Comparison of ENCODE assay signal across 8 cellular contexts in the genomic region with DNA sequence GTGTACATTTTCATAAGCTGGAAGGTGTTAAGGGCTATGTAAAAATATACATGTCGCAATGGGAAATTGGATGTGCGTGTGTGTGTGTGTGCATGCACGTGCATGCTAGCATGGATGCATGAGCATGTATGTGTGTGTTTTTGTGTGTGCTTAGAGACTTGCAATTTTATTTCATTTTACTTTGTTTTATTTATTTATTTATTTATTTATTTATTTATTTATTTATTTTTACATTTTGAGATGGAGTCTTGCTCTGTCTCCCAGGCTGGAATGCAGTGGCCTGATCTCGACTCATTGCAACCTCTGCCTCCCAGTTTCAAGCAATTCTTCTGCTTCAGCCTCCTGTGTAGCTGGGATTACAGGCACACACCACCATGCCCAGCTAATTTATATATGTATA. TPM values are rescaled to one million over a fixed set of nuclear protein-coding genes. Genes with fewer than 3 reads are reported as not detected.
"Had no signal": no experiment of that assay in that cellular context is flagged by ENCODE, and none has a peak within 500 bp of the region (broad histone marks: within the 10 kb centered on the region; RNA-seq: fewer than 3 reads in every experiment).

No MANE protein-coding gene starts in this region.

RNA-seq across cellular contexts. Expression of a gene that starts 50.4 kb away (rescaled TPM):
- polyA plus RNA-seq: naive thymus-derived CD8-positive, alpha-beta T cell; ovary; pancreas; psoas muscle; right cardiac atrium; sigmoid colon; smooth muscle cell; spleen had no signal
